In the genomic region with DNA sequence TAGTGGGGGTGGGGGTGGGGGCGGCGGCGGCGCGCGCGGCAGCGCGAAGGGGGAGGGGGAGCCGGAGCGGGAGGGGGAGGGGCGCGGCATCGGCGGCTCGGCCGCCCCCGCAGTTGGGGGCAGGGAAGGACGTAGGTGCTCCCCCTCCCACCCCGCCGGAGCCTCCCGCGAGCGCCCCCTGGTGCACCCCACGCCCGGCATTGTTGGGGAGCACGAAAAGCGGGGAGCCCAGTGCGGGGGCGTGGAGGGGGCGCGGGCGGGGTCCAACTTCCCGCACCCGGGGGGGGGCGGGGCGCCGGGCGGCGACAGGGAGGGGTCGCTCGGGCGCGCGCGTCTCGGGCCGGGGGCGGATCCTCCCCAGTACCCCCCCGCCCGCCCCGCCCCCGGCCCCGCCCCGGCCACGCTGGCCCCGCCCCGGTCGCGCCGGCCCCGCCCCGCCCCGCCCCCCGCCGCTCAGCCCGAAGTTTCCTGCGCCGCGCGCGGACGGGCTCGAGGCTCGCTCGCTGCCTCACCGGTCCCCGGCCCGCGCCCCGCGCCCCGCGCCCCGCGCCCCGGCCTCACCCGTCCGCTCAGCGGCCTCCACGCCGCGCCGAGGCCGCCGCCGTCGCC, we compare ENCODE assay signal across 8 cellular contexts. TPM values are rescaled to one million over a fixed set of nuclear protein-coding genes. Genes with fewer than 3 reads are reported as not detected.
DNase-seq lines count a peak whose midpoint lies in the region; ATAC-seq, FAIRE-seq and TF ChIP-seq lines count a peak whose summit lies in the region.

A gene (plus strand): TSS at position 456 of the 609 bp plus-strand sequence. CDS start 632 bp downstream, outside the sequence.

- H3K36me3 Mint-ChIP-seq in activated naive CD8-positive, alpha-beta T cell treated with anti-CD3 and anti-CD28 coated beads for 36 hours, result no peaks in the 10 kb centered on the region

- TF ChIP-seq POLR2A in right lobe of liver (IDR thresholded peaks at IDR 0.05), result no peak

- no peak for FAIRE-seq in GM19239 (lab: Jason Lieb, UNC)

- ATAC-seq in right lobe of liver, result peak; percentile 32 to 47 (median 39)

- H3K27ac ChIP-seq in right lobe of liver, result peak within 1 kb of the TSS in 1 of 3 donors; percentile 15

- H3K36me3 ChIP-seq in BJ (ENCODE audit: control insufficient read depth, insufficient read depth, low read length) (no peaks in the 10 kb centered on the region), right lobe of liver (no peaks in the 10 kb centered on the region)

- H3K4me1 ChIP-seq in right lobe of liver, result peaks cover 0 to 18% (median 9%) of the 10 kb centered on the region in 4 donors

- H3K27ac Mint-ChIP-seq in activated naive CD8-positive, alpha-beta T cell treated with anti-CD3 and anti-CD28 coated beads for 36 hours, result no peak within 1 kb of the TSS

- H3K9me3 Mint-ChIP-seq in activated naive CD8-positive, alpha-beta T cell treated with anti-CD3 and anti-CD28 coated beads for 36 hours, result no peaks in the 10 kb centered on the region

- no peak within 1 kb of the TSS for H3K4me3 Mint-ChIP-seq in activated naive CD8-positive, alpha-beta T cell treated with anti-CD3 and anti-CD28 coated beads for 36 hours

- CTCF ChIA-PET in BJ (lab: Yijun Ruan, JAX), result interaction anchor here (0.8 kb wide), 1 partner anchor 23 kb away, joined by 3 read pairs; no protein-coding TSS in a partner anchor

- POLR2A ChIA-PET in BJ (lab: Charles Lee), result no interaction called here

- H3K4me3 ChIP-seq in BJ (ENCODE audit: low read depth, low read length), result peak within 1 kb of the TSS; percentile 31
- H3K4me3 ChIP-seq in right lobe of liver, result peak within 1 kb of the TSS in 1 of 3 donors; percentile 43

- in situ Hi-C loops in SK-MEL-5 (cut with HindIII; ENCODE audit: low pct_unique_long_range_greater_than_20kb, low sequenced_read_pairs), result no loop called here

- TF ChIP-seq CTCF in BJ (IDR thresholded peaks at IDR 0.05; ENCODE audit: insufficient read depth, low read depth, low read length) (peak; percentile 22; the same call in 1 of the 2 replicates), right lobe of liver (IDR thresholded peaks at IDR 0.05) (peak in 1 of 4 donors; percentile 11)

- H3K4me1 Mint-ChIP-seq in activated naive CD8-positive, alpha-beta T cell treated with anti-CD3 and anti-CD28 coated beads for 36 hours, result no peaks in the 10 kb centered on the region

- peaks cover 10% of the 10 kb centered on the region for H3K27me3 ChIP-seq in BJ (ENCODE audit: control insufficient read depth, insufficient read depth, low read length)
- peaks cover 0 to 3% of the 10 kb centered on the region in 2 donors for H3K27me3 ChIP-seq in right lobe of liver

- no peak for DNase-seq in BJ (ENCODE audit: low read depth)
- DNase-seq in SK-MEL-5 (ENCODE audit: low read depth, low spot score), result peak; percentile 22
- peak; percentile 56 for DNase-seq in activated naive CD8-positive, alpha-beta T cell treated with anti-CD3 and anti-CD28 coated beads for 36 hours
- DNase-seq in right lobe of liver, result no peak
- peak; percentile 19 for DNase-seq in stimulated activated CD8-positive, alpha-beta memory T cell treated with anti-CD3 and anti-CD28 coated beads, Interleukin-15, amount 100 ng/mL, for 1 hour (ENCODE audit: low read depth)
- no peak for DNase-seq in HT-29 (ENCODE audit: low spot score)
- DNase-seq in NCI-H446 treated with DMSO at 0.1 percent for 48 hours (lab: John Stamatoyannopoulos, UW), result no peak
- no peak for DNase-seq in GM19239 (ENCODE audit: insufficient read length, low spot score)

- no peaks in the 10 kb centered on the region for H3K9me3 ChIP-seq in right lobe of liver

- WGBS in right lobe of liver (ENCODE audit: insufficient coverage, low coverage, low lambda C conversion rate, missing lambda C conversion rate), result no CpG with 5 or more reads among the region's 98 CpGs

- peaks cover 19% of the 10 kb centered on the region for H3K27me3 Mint-ChIP-seq in activated naive CD8-positive, alpha-beta T cell treated with anti-CD3 and anti-CD28 coated beads for 36 hours

- intact Hi-C loops in right lobe of liver (cut with DNase I), result no loop called here

RNA-seq across cellular contexts. Expression of the gene that starts here (rescaled TPM):
- polyA plus RNA-seq in BJ (2011; rRNA removed), result 0.20 and 0.37 TPM in 2 replicates
- polyA minus RNA-seq in BJ (2011; rRNA and poly(A)+ RNA removed), result 0.28 and 0.46 TPM in 2 replicates
- total RNA-seq in SK-MEL-5 (2014; rRNA removed; shearing (Covaris generic)), result 17.4 and 17.6 TPM in 2 replicates
- 29.5 and 39.7 TPM in 2 replicates for polyA plus RNA-seq in SK-MEL-5 (2015; cell fraction: cytosol; rRNA removed)
- 62.3 and 81.7 TPM in 2 replicates for polyA plus RNA-seq in SK-MEL-5 (2015; cell fraction: nucleus; rRNA removed)
- total RNA-seq in activated naive CD8-positive, alpha-beta T cell treated with anti-CD3 and anti-CD28 coated beads for 36 hours, result under 1 TPM; 0.32 to 0.35 TPM
- total RNA-seq in right lobe of liver, result 10 to 100 TPM in 1 of 6 experiments, 1 to 10 TPM in 3, under 1 TPM in 2; 0.56 to 14.0 (median 5.0) TPM
- total RNA-seq in HT-29 (2014; rRNA removed; shearing (Covaris generic)), result 0.56 and 0.65 TPM in 2 replicates

Comparison
In these comparisons a context has a peak if more than half of its experiments do, and no peak if none do; other contexts are left out.
1. Peak in DNase-seq in activated naive CD8-positive, alpha-beta T cell treated with anti-CD3 and anti-CD28 coated beads for 36 hours; RNA of the gene not detected or under 1 TPM.
2. DNase-seq: peak in SK-MEL-5 (single experiment) and stimulated activated CD8-positive, alpha-beta memory T cell treated with anti-CD3 and anti-CD28 coated beads, Interleukin-15, amount 100 ng/mL, for 1 hour (single experiment); none in BJ (single experiment), right lobe of liver (0 of 3), HT-29 (single experiment), NCI-H446 treated with DMSO at 0.1 percent for 48 hours (single experiment) and GM19239 (single experiment).